In the genomic region with DNA sequence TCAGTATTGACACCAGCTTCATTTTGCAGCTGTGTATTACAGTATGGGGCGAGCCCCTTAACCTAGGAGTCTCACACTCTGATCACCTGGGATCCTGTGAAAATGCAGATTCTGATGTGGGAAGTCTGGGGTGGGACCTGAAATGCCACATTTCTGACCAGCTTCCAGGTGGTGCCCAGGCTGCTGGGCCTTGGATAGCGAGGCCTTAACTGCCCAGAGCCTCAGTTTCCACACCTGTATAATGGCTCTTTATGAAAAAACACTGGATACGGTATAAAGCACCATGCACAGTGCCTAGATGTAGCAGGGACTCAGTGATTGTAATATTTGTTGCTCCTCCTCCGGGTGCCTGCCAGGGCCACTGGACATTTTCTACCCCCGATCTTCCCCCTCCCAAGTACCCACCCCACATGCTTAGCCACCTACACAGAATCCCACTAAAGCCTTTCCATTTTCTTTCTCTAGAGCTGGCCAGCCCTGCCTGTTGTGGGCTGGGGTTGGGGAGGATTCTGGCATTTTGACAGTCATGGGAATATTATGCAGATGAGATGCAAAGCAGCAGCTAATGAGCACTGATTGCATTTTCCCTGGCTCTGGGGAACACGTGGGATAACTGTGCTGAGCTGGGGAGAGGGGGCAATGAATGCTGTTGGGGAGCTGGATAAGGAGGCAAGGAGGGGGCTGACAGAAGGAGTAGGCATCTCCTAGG, we compare ENCODE assay signal across 2 cellular contexts.
TF ChIP-seq lines count a peak whose summit lies in the region.

No MANE protein-coding gene starts in this region.

TF ChIP-seq in K562, 482 proteins besides CTCF, POLR2A, EP300 and RAD21:
- TF ChIP-seq, protein P1, sequence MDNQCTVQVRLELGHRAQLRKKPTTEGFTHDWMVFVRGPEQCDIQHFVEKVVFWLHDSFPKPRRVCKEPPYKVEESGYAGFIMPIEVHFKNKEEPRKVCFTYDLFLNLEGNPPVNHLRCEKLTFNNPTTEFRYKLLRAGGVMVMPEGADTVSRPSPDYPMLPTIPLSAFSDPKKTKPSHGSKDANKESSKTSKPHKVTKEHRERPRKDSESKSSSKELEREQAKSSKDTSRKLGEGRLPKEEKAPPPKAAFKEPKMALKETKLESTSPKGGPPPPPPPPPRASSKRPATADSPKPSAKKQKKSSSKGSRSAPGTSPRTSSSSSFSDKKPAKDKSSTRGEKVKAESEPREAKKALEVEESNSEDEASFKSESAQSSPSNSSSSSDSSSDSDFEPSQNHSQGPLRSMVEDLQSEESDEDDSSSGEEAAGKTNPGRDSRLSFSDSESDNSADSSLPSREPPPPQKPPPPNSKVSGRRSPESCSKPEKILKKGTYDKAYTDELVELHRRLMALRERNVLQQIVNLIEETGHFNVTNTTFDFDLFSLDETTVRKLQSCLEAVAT (IDR thresholded peaks at IDR 0.05), result no peak
- TF ChIP-seq ZNF696 (CRISPR knock-in tag; conservative IDR thresholded peaks at IDR 0.05) (no peak), PHF20 (IDR thresholded peaks at IDR 0.05; ENCODE audit: partially characterized antibody) (no peak), ADNP (tag; IDR thresholded peaks at IDR 0.05) (peak; percentile 22; the same call in 1 of the 2 replicates), NR3C1 (CRISPR knock-in tag; IDR thresholded peaks at IDR 0.05) (no peak), ERF (CRISPR knock-in tag; IDR thresholded peaks at IDR 0.05) (no peak), NFYB (IDR thresholded peaks at IDR 0.05; ENCODE audit: extremely low read depth, insufficient read length) (no peak), GTF2E2 (tag; IDR thresholded peaks at IDR 0.05) (no peak), RBM25 (IDR thresholded peaks at IDR 0.05; ENCODE audit: low read depth, low read length, severe bottlenecking) (peak; percentile 64), SIN3A (IDR thresholded peaks at IDR 0.05; ENCODE audit: borderline replicate concordance in 2 of 2, control insufficient read depth in 1 of 2, low read depth in 2 of 2, low read length in 2 of 2) (no peak), BCOR (IDR thresholded peaks at IDR 0.05) (0 out of 2 replicates have a peak, but pooled peaks have one; percentile 23)
- TF ChIP-seq, protein P2, sequence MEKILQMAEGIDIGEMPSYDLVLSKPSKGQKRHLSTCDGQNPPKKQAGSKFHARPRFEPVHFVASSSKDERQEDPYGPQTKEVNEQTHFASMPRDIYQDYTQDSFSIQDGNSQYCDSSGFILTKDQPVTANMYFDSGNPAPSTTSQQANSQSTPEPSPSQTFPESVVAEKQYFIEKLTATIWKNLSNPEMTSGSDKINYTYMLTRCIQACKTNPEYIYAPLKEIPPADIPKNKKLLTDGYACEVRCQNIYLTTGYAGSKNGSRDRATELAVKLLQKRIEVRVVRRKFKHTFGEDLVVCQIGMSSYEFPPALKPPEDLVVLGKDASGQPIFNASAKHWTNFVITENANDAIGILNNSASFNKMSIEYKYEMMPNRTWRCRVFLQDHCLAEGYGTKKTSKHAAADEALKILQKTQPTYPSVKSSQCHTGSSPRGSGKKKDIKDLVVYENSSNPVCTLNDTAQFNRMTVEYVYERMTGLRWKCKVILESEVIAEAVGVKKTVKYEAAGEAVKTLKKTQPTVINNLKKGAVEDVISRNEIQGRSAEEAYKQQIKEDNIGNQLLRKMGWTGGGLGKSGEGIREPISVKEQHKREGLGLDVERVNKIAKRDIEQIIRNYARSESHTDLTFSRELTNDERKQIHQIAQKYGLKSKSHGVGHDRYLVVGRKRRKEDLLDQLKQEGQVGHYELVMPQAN (IDR thresholded peaks at IDR 0.05; ENCODE audit: borderline replicate concordance), result no peak
- TF ChIP-seq, protein P3, sequence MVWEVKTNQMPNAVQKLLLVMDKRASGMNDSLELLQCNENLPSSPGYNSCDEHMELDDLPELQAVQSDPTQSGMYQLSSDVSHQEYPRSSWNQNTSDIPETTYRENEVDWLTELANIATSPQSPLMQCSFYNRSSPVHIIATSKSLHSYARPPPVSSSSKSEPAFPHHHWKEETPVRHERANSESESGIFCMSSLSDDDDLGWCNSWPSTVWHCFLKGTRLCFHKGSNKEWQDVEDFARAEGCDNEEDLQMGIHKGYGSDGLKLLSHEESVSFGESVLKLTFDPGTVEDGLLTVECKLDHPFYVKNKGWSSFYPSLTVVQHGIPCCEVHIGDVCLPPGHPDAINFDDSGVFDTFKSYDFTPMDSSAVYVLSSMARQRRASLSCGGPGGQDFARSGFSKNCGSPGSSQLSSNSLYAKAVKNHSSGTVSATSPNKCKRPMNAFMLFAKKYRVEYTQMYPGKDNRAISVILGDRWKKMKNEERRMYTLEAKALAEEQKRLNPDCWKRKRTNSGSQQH (CRISPR knock-in tag; IDR thresholded peaks at IDR 0.05), result no peak
- TF ChIP-seq, protein P4, sequence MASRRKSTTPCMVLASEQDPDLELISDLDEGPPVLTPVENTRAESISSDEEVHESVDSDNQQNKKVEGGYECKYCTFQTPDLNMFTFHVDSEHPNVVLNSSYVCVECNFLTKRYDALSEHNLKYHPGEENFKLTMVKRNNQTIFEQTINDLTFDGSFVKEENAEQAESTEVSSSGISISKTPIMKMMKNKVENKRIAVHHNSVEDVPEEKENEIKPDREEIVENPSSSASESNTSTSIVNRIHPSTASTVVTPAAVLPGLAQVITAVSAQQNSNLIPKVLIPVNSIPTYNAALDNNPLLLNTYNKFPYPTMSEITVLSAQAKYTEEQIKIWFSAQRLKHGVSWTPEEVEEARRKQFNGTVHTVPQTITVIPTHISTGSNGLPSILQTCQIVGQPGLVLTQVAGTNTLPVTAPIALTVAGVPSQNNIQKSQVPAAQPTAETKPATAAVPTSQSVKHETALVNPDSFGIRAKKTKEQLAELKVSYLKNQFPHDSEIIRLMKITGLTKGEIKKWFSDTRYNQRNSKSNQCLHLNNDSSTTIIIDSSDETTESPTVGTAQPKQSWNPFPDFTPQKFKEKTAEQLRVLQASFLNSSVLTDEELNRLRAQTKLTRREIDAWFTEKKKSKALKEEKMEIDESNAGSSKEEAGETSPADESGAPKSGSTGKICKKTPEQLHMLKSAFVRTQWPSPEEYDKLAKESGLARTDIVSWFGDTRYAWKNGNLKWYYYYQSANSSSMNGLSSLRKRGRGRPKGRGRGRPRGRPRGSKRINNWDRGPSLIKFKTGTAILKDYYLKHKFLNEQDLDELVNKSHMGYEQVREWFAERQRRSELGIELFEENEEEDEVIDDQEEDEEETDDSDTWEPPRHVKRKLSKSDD (conservative IDR thresholded peaks at IDR 0.05; ENCODE audit: low read length), result no peak

TF ChIP-seq in HepG2, 621 proteins besides CTCF, POLR2A, EP300 and RAD21:
- TF ChIP-seq ZNF629 (CRISPR knock-in tag; conservative IDR thresholded peaks at IDR 0.05), result peak; percentile 53
- TF ChIP-seq NR2F1 (CRISPR knock-in tag; IDR thresholded peaks at IDR 0.05), result no peak
- TF ChIP-seq ISL2 (CRISPR knock-in tag; IDR thresholded peaks at IDR 0.05), result no peak
TF ChIP-seq in HepG2: peak in this region for 1.
